In genomic region chr5:74919487-74919886, GRCh38 we compare ENCODE assay signal across 8 cellular contexts. TPM values are rescaled to one million over a fixed set of nuclear protein-coding genes. Genes with fewer than 3 reads are reported as not detected.
A peak's percentile ranks its signal among the peaks of the same experiment; 100 is the strongest.
DNase-seq lines count a peak whose midpoint lies in the region; ATAC-seq and TF ChIP-seq lines count a peak whose summit lies in the region.

No MANE protein-coding gene starts in this region.

- H3K9ac ChIP-seq in KMS-11, result no peak overlapping the region

- no peaks in the 10 kb centered on the region for H3K79me2 ChIP-seq in KMS-11 (ENCODE audit: insufficient read depth, low read depth)

- H4K20me1 ChIP-seq in KMS-11 (ENCODE audit: insufficient read depth), result no peaks in the 10 kb centered on the region

- peak; percentile 75 for DNase-seq in EH (ENCODE audit: low read depth)
- peak; percentile 57 for DNase-seq in SKM-1 treated with dmso at 0.1 percent for 144 hours (lab: John Stamatoyannopoulos, UW; ENCODE audit: unreplicated experiment)
- peak; percentile 78 for DNase-seq in fibroblast of the aortic adventitia (ENCODE audit: low read depth)
- DNase-seq in pons (ENCODE audit: low spot score), result peak; percentile 85
- DNase-seq in coronary artery (ENCODE audit: low spot score), result no peak
- no peak for DNase-seq in NCI-H226

- no peak overlapping the region for H3K4me3 ChIP-seq in KMS-11 (IDR thresholded peaks at IDR 0.05; ENCODE audit: insufficient read depth, low read depth, low read length)
- H3K4me3 ChIP-seq in fibroblast of the aortic adventitia (ENCODE audit: low read depth, low read length), result no peak overlapping the region
- no peak overlapping the region for H3K4me3 ChIP-seq in coronary artery

- TF ChIP-seq CTCF in KMS-11 (conservative IDR thresholded peaks at IDR 0.05; ENCODE audit: low read depth, low read length) (peak; percentile 82), fibroblast of the aortic adventitia (IDR thresholded peaks at IDR 0.05; ENCODE audit: insufficient read depth, low read length) (peak; percentile 53), coronary artery (IDR thresholded peaks at IDR 0.05) (no peak)

- ATAC-seq in GM21423 (IDR thresholded peaks at IDR 0.05; ENCODE audit: unreplicated experiment), result no peak

- H3K4me1 ChIP-seq in KMS-11 (ENCODE audit: low read depth, poor library complexity, severe bottlenecking), result no peaks in the 10 kb centered on the region

- H3K27me3 ChIP-seq in KMS-11 (ENCODE audit: insufficient read depth, low read depth), result no peaks in the 10 kb centered on the region

- no peaks in the 10 kb centered on the region for H3K36me3 ChIP-seq in KMS-11 (ENCODE audit: insufficient read depth)

- no peak overlapping the region for H3K4me2 ChIP-seq in KMS-11

- H3K27ac ChIP-seq in KMS-11, result no peak overlapping the region
- no peak overlapping the region for H3K27ac ChIP-seq in coronary artery

- no peak overlapping the region for H2AFZ ChIP-seq in KMS-11 (ENCODE audit: low read depth)

RNA-seq across cellular contexts. Expression of gene FAM169A, which starts 53.3 kb away (rescaled TPM):
- under 0.01 and 0.16 TPM in 2 replicates for total RNA-seq in fibroblast of the aortic adventitia (ENCODE audit: low replicate concordance)

Comparison
In these comparisons a context has a peak if more than half of its experiments do, and no peak if none do; other contexts are left out.
1. DNase-seq: peak in EH (single experiment), SKM-1 treated with dmso at 0.1 percent for 144 hours (single experiment), fibroblast of the aortic adventitia (single experiment) and pons (single experiment); none in coronary artery (single experiment) and NCI-H226 (single experiment).